ENCODE assay signal across 1 cellular context in genomic region chr1:235586413-235586812, GRCh38.
TF ChIP-seq lines count a peak whose summit lies in the region.

No MANE protein-coding gene starts in this region.

TF ChIP-seq in GM23338, 12 proteins besides CTCF, POLR2A, EP300 and RAD21 (continued from another document):
- no peak for TF ChIP-seq REST (IDR thresholded peaks at IDR 0.05; ENCODE audit: unreplicated experiment)
- TF ChIP-seq POLR2AphosphoS5 (IDR thresholded peaks at IDR 0.05; ENCODE audit: low read depth), result no peak
- TF ChIP-seq EZH2 (IDR thresholded peaks at IDR 0.05; ENCODE audit: low read depth, unreplicated experiment), result no peak
